ENCODE assay signal across 35 cellular contexts in genomic region chr4:23085249-23085568, GRCh38.
"Had no signal": no experiment of that assay in that cellular context is flagged by ENCODE, and none has a peak within 500 bp of the region (broad histone marks: within the 10 kb centered on the region; RNA-seq: fewer than 3 reads in every experiment).

No MANE protein-coding gene starts in this region.

- H3K36me3 Mint-ChIP-seq: activated naive CD4-positive, alpha-beta T cell treated with anti-CD3 and anti-CD28 coated beads, Interleukin-2, amount 50 U/mL, for 24 hours; activated naive CD8-positive, alpha-beta T cell treated with anti-CD3 and anti-CD28 coated beads for 36 hours; activated naive CD8-positive, alpha-beta T cell treated with anti-CD3 and anti-CD28 coated beads, Interleukin-2, amount 10 ng/mL, durations not matched to agents 7 days and 5 days; brain had no signal

- DNase-seq: activated effector memory CD4-positive, alpha-beta T cell treated with anti-CD3 and anti-CD28 coated beads, Interleukin-2, amount 50 U/mL, for 16 hours; activated effector memory CD4-positive, alpha-beta T cell treated with Interleukin-2 at 50 U/mL for 16 hours; activated gamma-delta T cell; activated gamma-delta T cell treated with Interleukin-2 at 50 U/mL for 16 hours; activated naive CD4-positive, alpha-beta T cell; activated naive CD4-positive, alpha-beta T cell treated with anti-CD3 and anti-CD28 coated beads for 36 hours; activated naive CD4-positive, alpha-beta T cell treated with anti-CD3 and anti-CD28 coated beads, Interleukin-2, amount 10 ng/mL, durations not matched to agents 7 days and 5 days; activated naive CD4-positive, alpha-beta T cell treated with anti-CD3 and anti-CD28 coated beads, Interleukin-2, amount 50 U/mL, for 16 hours; activated naive CD4-positive, alpha-beta T cell treated with Interleukin-2 at 50 U/mL for 16 hours; activated naive CD8-positive, alpha-beta T cell treated with anti-CD3 and anti-CD28 coated beads for 36 hours; activated naive CD8-positive, alpha-beta T cell treated with anti-CD3 and anti-CD28 coated beads, Interleukin-2, amount 10 ng/mL, durations not matched to agents 7 days and 5 days; activated naive CD8-positive, alpha-beta T cell treated with anti-CD3 and anti-CD28 coated beads, Interleukin-2, amount 50 U/mL, for 24 hours; activated T-cell treated with anti-CD3 and anti-CD28 coated beads, Interleukin-2, amount 50 U/mL, for 1 hour; activated T-cell treated with anti-CD3 and anti-CD28 coated beads, Interleukin-2, amount 50 U/mL, for 24 hours; activated T-cell treated with anti-CD3 and anti-CD28 coated beads, Interleukin-2, amount 50 U/mL, for 4 hours; activated T-cell treated with anti-CD3 and anti-CD28 coated beads, Interleukin-2, amount 50 U/mL, for 48 hours; activated T-cell treated with anti-CD3 and anti-CD28 coated beads, Interleukin-2, amount 50 U/mL, for 72 hours; adrenal gland; amniotic stem cell; amygdala; anterior cingulate cortex; aorta; body of pancreas; caudate nucleus; central memory CD4-positive, alpha-beta T cell; cerebellar nuclear complex had no signal

- H3K4me1 Mint-ChIP-seq: activated naive CD4-positive, alpha-beta T cell treated with anti-CD3 and anti-CD28 coated beads, Interleukin-2, amount 10 ng/mL, durations not matched to agents 7 days and 5 days; activated naive CD4-positive, alpha-beta T cell treated with anti-CD3 and anti-CD28 coated beads, Interleukin-2, amount 50 U/mL, for 24 hours; activated naive CD8-positive, alpha-beta T cell treated with anti-CD3 and anti-CD28 coated beads for 36 hours; activated naive CD8-positive, alpha-beta T cell treated with anti-CD3 and anti-CD28 coated beads, Interleukin-2, amount 10 ng/mL, durations not matched to agents 7 days and 5 days; activated naive CD8-positive, alpha-beta T cell treated with anti-CD3 and anti-CD28 coated beads, Interleukin-2, amount 50 U/mL, for 24 hours; activated T-helper 17 cell treated with anti-CD3 and anti-CD28 coated beads, Interleukin-2, amount 50 U/mL, for 72 hours; brain; central memory CD8-positive, alpha-beta T cell had no signal

- FAIRE-seq: astrocyte, bronchial epithelial cell had no signal

- H3K27me3 Mint-ChIP-seq: activated naive CD4-positive, alpha-beta T cell treated with anti-CD3 and anti-CD28 coated beads, Interleukin-2, amount 10 ng/mL, durations not matched to agents 7 days and 5 days; activated naive CD4-positive, alpha-beta T cell treated with anti-CD3 and anti-CD28 coated beads, Interleukin-2, amount 50 U/mL, for 24 hours; activated naive CD8-positive, alpha-beta T cell; activated naive CD8-positive, alpha-beta T cell treated with anti-CD3 and anti-CD28 coated beads for 36 hours; activated naive CD8-positive, alpha-beta T cell treated with anti-CD3 and anti-CD28 coated beads, Interleukin-2, amount 10 ng/mL, durations not matched to agents 7 days and 5 days; activated naive CD8-positive, alpha-beta T cell treated with anti-CD3 and anti-CD28 coated beads, Interleukin-2, amount 50 U/mL, for 24 hours; activated T-cell treated with anti-CD3 and anti-CD28 coated beads, Interleukin-2, amount 50 U/mL, for 24 hours; activated T-helper 17 cell treated with anti-CD3 and anti-CD28 coated beads, Interleukin-2, amount 50 U/mL, for 72 hours; central memory CD8-positive, alpha-beta T cell had no signal

- H3K4me3 Mint-ChIP-seq: activated naive CD4-positive, alpha-beta T cell treated with anti-CD3 and anti-CD28 coated beads for 36 hours; activated naive CD4-positive, alpha-beta T cell treated with anti-CD3 and anti-CD28 coated beads, Interleukin-2, amount 10 ng/mL, durations not matched to agents 7 days and 5 days; activated naive CD4-positive, alpha-beta T cell treated with anti-CD3 and anti-CD28 coated beads, Interleukin-2, amount 50 U/mL, for 24 hours; activated naive CD8-positive, alpha-beta T cell; activated naive CD8-positive, alpha-beta T cell treated with anti-CD3 and anti-CD28 coated beads for 36 hours; activated naive CD8-positive, alpha-beta T cell treated with anti-CD3 and anti-CD28 coated beads, Interleukin-2, amount 10 ng/mL, durations not matched to agents 7 days and 5 days; activated naive CD8-positive, alpha-beta T cell treated with anti-CD3 and anti-CD28 coated beads, Interleukin-2, amount 50 U/mL, for 24 hours; activated T-cell treated with anti-CD3 and anti-CD28 coated beads, Interleukin-2, amount 50 U/mL, for 24 hours; activated T-cell treated with anti-CD3 and anti-CD28 coated beads, Interleukin-2, amount 50 U/mL, for 4 hours; activated T-cell treated with anti-CD3 and anti-CD28 coated beads, Interleukin-2, amount 50 U/mL, for 72 hours; activated T-helper 17 cell treated with anti-CD3 and anti-CD28 coated beads, Interleukin-2, amount 50 U/mL, for 72 hours; brain; central memory CD8-positive, alpha-beta T cell had no signal

- H3K27ac Mint-ChIP-seq: activated naive CD4-positive, alpha-beta T cell treated with anti-CD3 and anti-CD28 coated beads for 36 hours; activated naive CD4-positive, alpha-beta T cell treated with anti-CD3 and anti-CD28 coated beads, Interleukin-2, amount 10 ng/mL, durations not matched to agents 7 days and 5 days; activated naive CD4-positive, alpha-beta T cell treated with anti-CD3 and anti-CD28 coated beads, Interleukin-2, amount 50 U/mL, for 24 hours; activated naive CD4-positive, alpha-beta T cell treated with anti-CD3 and anti-CD28 coated beads, Interleukin-2, amount 50 U/mL, for 72 hours; activated naive CD8-positive, alpha-beta T cell; activated naive CD8-positive, alpha-beta T cell treated with anti-CD3 and anti-CD28 coated beads for 36 hours; activated naive CD8-positive, alpha-beta T cell treated with anti-CD3 and anti-CD28 coated beads, Interleukin-2, amount 10 ng/mL, durations not matched to agents 7 days and 5 days; activated naive CD8-positive, alpha-beta T cell treated with anti-CD3 and anti-CD28 coated beads, Interleukin-2, amount 50 U/mL, for 24 hours; activated T-cell treated with anti-CD3 and anti-CD28 coated beads, Interleukin-2, amount 50 U/mL, for 24 hours; activated T-cell treated with anti-CD3 and anti-CD28 coated beads, Interleukin-2, amount 50 U/mL, for 72 hours; activated T-helper 17 cell treated with anti-CD3 and anti-CD28 coated beads, Interleukin-2, amount 50 U/mL, for 72 hours; activated T-helper 2 cell treated with anti-CD3 and anti-CD28 coated beads, Interferon-gamma antibody, Interleukin-2, Interleukin-4, amounts not matched to agents 10 μg/mL and 5 μg/mL and 100 μg/mL, durations not matched to agents 14 hours and 24 hours and 36 hours; brain had no signal

- ATAC-seq: activated naive CD4-positive, alpha-beta T cell treated with anti-CD3 and anti-CD28 coated beads, Interleukin-2, amount 50 U/mL, for 72 hours; activated naive CD8-positive, alpha-beta T cell treated with anti-CD3 and anti-CD28 coated beads, Interleukin-2, amount 50 U/mL, for 24 hours; activated T-cell treated with anti-CD3 and anti-CD28 coated beads, Interleukin-2, amount 50 U/mL, for 4 hours; activated T-cell treated with anti-CD3 and anti-CD28 coated beads, Interleukin-2, amount 50 U/mL, for 72 hours; activated T-helper 17 cell treated with anti-CD3 and anti-CD28 coated beads, Interleukin-2, amount 50 U/mL, for 72 hours; body of pancreas had no signal
